11 cellular contexts compared by ENCODE assay signal in the genomic region with DNA sequence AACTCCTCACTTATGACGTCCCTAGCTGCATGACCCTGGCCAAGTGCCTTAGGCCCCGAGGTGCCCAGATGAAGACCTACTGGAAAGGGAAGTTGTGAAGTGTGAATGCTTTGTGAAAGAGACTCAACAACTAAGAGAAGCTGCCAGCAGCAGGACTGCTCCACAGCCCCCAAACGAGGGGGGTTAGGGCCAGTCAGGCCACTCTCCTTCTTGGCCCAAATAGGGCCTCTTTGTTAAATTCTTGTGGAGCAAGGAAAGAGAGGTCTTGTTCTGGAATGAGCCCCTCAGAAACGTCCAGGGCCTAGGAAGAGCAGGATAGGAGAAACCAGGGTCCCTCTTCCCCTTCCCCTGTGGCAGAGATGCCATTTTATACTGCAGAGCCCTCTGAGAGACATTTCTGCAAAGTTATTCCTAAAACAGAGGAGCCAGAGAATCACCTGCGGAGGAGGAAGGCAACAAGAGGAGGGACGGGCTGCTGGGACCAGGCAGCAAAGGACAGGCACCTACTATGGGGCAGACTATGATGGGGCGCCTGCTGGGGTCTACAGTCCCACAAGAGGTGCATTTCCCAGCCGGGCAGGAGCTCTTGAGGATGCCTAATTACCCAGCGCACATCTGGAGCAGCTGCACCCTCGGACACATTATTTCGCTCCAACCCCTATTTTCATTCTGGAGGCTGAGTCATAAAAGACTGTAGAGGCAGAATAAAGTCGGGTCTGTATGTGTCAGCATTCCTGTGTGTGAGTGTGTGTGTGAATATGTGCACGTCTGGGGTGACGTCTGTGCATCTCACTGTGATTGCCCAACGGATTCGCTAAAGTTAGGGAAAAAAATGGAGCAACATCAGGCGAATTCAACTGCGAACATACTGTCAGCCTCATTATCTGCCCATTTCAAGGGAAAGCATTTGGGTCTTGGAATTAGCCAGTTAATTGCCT. TPM values are rescaled to one million over a fixed set of nuclear protein-coding genes. Genes with fewer than 3 reads are reported as not detected.
DNase-seq lines count a peak whose midpoint lies in the region; ATAC-seq and TF ChIP-seq lines count a peak whose summit lies in the region.
"Had no signal": no experiment of that assay in that cellular context is flagged by ENCODE, and none has a peak within 500 bp of the region (broad histone marks: within the 10 kb centered on the region; RNA-seq: fewer than 3 reads in every experiment).

No MANE protein-coding gene starts in this region.

- DNase-seq in ELR (ENCODE audit: low read depth) (peak; percentile 88), amniotic epithelial cell (ENCODE audit: low read depth) (peak; percentile 87), mucosa of descending colon (peak in 2 of 3 donors; percentile 45), NCI-H2196 treated with DMSO at 0.1 percent for 48 hours (lab: John Stamatoyannopoulos, UW; ENCODE audit: unreplicated experiment) (no peak), right atrium auricular region (ENCODE audit: low spot score) (no peak)
- DNase-seq: activated CD4-positive, alpha-beta T cell treated with anti-CD3 and anti-CD28 coated beads, Interleukin-2, amount 50 U/mL, for 4 hours; CD8-positive, alpha-beta T cell; SK-N-SH had no signal

- H3K4me1 ChIP-seq in mucosa of descending colon (ENCODE audit: low read depth), result peaks cover 12% of the 10 kb centered on the region
- H3K4me1 ChIP-seq in right atrium auricular region, result peaks cover 0 to 9% of the 10 kb centered on the region in 2 donors

- TF ChIP-seq CTCF in mucosa of descending colon (IDR thresholded peaks at IDR 0.05) (no peak), right atrium auricular region (IDR thresholded peaks at IDR 0.05) (no peak)

- no peak overlapping the region for H3K27ac ChIP-seq in right atrium auricular region
- H3K27ac ChIP-seq: esophagus muscularis mucosa had no signal

- peaks cover 53 to 69% of the 10 kb centered on the region in 2 donors for H3K27me3 ChIP-seq in right atrium auricular region

- H3K4me3 ChIP-seq in mucosa of descending colon (peak overlapping the region; percentile 12), right atrium auricular region (no peak overlapping the region)
- H3K4me3 ChIP-seq: esophagus muscularis mucosa, GM12878 had no signal

- H3K36me3 ChIP-seq in mucosa of descending colon (ENCODE audit: low read depth), result no peaks in the 10 kb centered on the region
- H3K36me3 ChIP-seq in right atrium auricular region, result no peaks in the 10 kb centered on the region
- H3K36me3 ChIP-seq: esophagus muscularis mucosa had no signal

- no peaks in the 10 kb centered on the region for H3K9me3 ChIP-seq in mucosa of descending colon
- no peaks in the 10 kb centered on the region for H3K9me3 ChIP-seq in right atrium auricular region
- H3K9me3 ChIP-seq: SK-N-SH had no signal

- ATAC-seq in mucosa of descending colon, result peak; percentile 7
- no peak for ATAC-seq in GM21526 (IDR thresholded peaks at IDR 0.05; ENCODE audit: low FRiP score, unreplicated experiment)
- ATAC-seq: CD8-positive, alpha-beta T cell had no signal

- intact Hi-C loops in mucosa of descending colon (cut with DNase I, micrococcal nuclease), result no loop called here

RNA-seq across cellular contexts. Expression of a gene that starts 11.4 kb away (rescaled TPM):
- total RNA-seq in mucosa of descending colon (10 to 100 TPM; 40.1 to 78.4 (median 41.5) TPM), right atrium auricular region (not detected)
- total RNA-seq: CD8-positive, alpha-beta T cell; esophagus muscularis mucosa had no signal

RNA-seq across cellular contexts. Expression of a gene that starts 22.5 kb away (rescaled TPM):
- total RNA-seq in mucosa of descending colon, result 1 to 10 TPM; 4.2 to 7.5 (median 5.6) TPM
- total RNA-seq in right atrium auricular region, result not detected
- total RNA-seq: CD8-positive, alpha-beta T cell; esophagus muscularis mucosa had no signal

RNA-seq across cellular contexts. Expression of a gene that starts 26.8 kb away (rescaled TPM):
- 10 to 100 TPM; 10.9 to 29.1 (median 22.4) TPM for total RNA-seq in mucosa of descending colon
- total RNA-seq in right atrium auricular region, result under 1 TPM; 0.24 to 0.78 TPM

RNA-seq across cellular contexts. Expression of a gene that starts 32.8 kb away (rescaled TPM):
- 10 to 100 TPM; 41.3 to 68.8 (median 50.9) TPM for total RNA-seq in mucosa of descending colon
- 1 to 10 TPM in 1 of 2 donors, under 1 TPM in 1; 0.82 to 2.6 TPM for total RNA-seq in right atrium auricular region

RNA-seq across cellular contexts. Expression of a gene that starts 44.0 kb away (rescaled TPM):
- total RNA-seq in mucosa of descending colon (10 to 100 TPM; 16.2 to 29.3 (median 19.9) TPM), right atrium auricular region (not detected)
- total RNA-seq: CD8-positive, alpha-beta T cell; GM12878 had no signal

Comparison
In these comparisons a context has a peak if more than half of its experiments do, and no peak if none do; other contexts are left out.
1. DNase-seq: peak in ELR (single experiment), amniotic epithelial cell (single experiment) and mucosa of descending colon (2 of 3); none in NCI-H2196 treated with DMSO at 0.1 percent for 48 hours (single experiment) and right atrium auricular region (single experiment).
2. RNA of a gene that starts 11.4 kb away (total RNA-seq): 40.1 to 78.4 TPM in mucosa of descending colon; not detected in right atrium auricular region; every median in the first group is over 10 times any median in the second.
3. RNA of a gene that starts 22.5 kb away (total RNA-seq): 4.2 to 7.5 TPM in mucosa of descending colon; not detected in right atrium auricular region; every median in the first group is over 4 times any median in the second.
4. RNA of a gene that starts 26.8 kb away (total RNA-seq): 10.9 to 29.1 TPM in mucosa of descending colon; 0.24 to 0.78 TPM in right atrium auricular region; every median in the first group is over 4 times any median in the second.